Comparison of ENCODE assay signal across 8 cellular contexts in the genomic region with DNA sequence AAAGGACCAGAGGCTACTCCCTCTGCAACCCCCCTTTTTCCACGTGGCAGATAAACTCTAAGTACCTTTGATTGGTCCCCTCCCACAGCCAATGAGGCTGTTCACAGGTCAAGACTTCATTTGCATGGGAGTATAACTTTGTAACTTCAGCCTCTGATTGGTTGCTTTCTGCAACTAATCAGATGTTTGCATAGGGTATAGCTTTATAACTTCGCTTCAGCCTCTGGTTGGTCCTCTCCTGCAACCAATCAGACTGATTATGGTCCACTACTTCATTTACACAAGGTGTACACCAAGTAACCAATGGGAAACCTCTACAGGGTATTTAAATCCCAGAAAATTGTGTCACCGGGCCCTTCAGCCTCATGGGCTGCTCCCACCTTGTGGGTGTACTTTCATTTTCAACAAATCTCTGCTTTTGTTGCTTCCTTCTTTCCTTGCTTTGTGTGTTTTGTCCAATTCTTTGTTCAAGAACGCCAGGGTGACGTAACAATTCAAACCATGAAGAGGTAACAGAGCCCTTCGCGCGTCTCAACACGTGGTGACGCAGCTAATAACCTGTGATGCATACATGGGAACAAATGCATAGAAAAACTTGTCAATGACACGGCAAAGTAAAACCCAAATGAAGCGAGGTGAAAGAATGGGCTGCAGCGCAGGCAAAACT. TPM values are rescaled to one million over a fixed set of nuclear protein-coding genes. Genes with fewer than 3 reads are reported as not detected.
DNase-seq lines count a peak whose midpoint lies in the region; ATAC-seq and TF ChIP-seq lines count a peak whose summit lies in the region.

No MANE protein-coding gene starts in this region.

- H3K36me3 Mint-ChIP-seq in neural crest cell (ENCODE audit: low read depth) = peaks cover 46% of the 10 kb centered on the region

- peaks cover 5% of the 10 kb centered on the region for H3K4me1 Mint-ChIP-seq in neural crest cell

- no peaks in the 10 kb centered on the region for H3K9me3 Mint-ChIP-seq in neural crest cell

- H3K4me3 ChIP-seq in cardiac fibroblast (replicated peaks in 1 of 2; ENCODE audit: low read depth in 2 of 2, low read length in 2 of 2) = peak overlapping the region; percentile 63 to 67

- ATAC-seq in HG03378 (IDR thresholded peaks at IDR 0.05; ENCODE audit: unreplicated experiment) = no peak
- no peak for ATAC-seq in HG03108 (IDR thresholded peaks at IDR 0.05; ENCODE audit: unreplicated experiment)

- no peak overlapping the region for H3K27ac Mint-ChIP-seq in neural crest cell (ENCODE audit: unreplicated experiment)

- no peaks in the 10 kb centered on the region for H3K27me3 Mint-ChIP-seq in neural crest cell (ENCODE audit: low read depth)

- TF ChIP-seq CTCF in cardiac fibroblast (IDR thresholded peaks at IDR 0.05; ENCODE audit: low read depth, low read length) (no peak), neural crest cell (conservative IDR thresholded peaks at IDR 0.05) (no peak)

- peak; percentile 54 for DNase-seq in GF-D8 (lab: John Stamatoyannopoulos, UW)
- peak; percentile 20 for DNase-seq in NCI-H774 (lab: John Stamatoyannopoulos, UW)
- DNase-seq in cardiac fibroblast (ENCODE audit: low read depth in 2 of 2) = no peak
- no peak for DNase-seq in neural crest cell (ENCODE audit: low read depth, low spot score)
- no peak for DNase-seq in midbrain (lab: John Stamatoyannopoulos, UW)
- DNase-seq in NK-92 (lab: John Stamatoyannopoulos, UW; ENCODE audit: unreplicated experiment) = no peak

- peak overlapping the region; percentile 71 for H3K4me3 Mint-ChIP-seq in neural crest cell

RNA-seq across cellular contexts. Expression of a gene that starts 47.2 kb away (rescaled TPM):
- 41.1 and 43.5 TPM in 2 replicates for total RNA-seq in neural crest cell

Comparison
In these comparisons a context has a peak if more than half of its experiments do, and no peak if none do; other contexts are left out.
1. DNase-seq: peak in GF-D8 (single experiment) and NCI-H774 (single experiment); none in cardiac fibroblast (0 of 2), neural crest cell (single experiment), midbrain (single experiment) and NK-92 (single experiment).